9 cellular contexts compared by ENCODE assay signal in genomic region chr5:93894471-93895354, GRCh38.
DNase-seq lines count a peak whose midpoint lies in the region; ATAC-seq, FAIRE-seq and TF ChIP-seq lines count a peak whose summit lies in the region.
"Had no signal": no experiment of that assay in that cellular context is flagged by ENCODE, and none has a peak within 500 bp of the region (broad histone marks: within the 10 kb centered on the region; RNA-seq: fewer than 3 reads in every experiment).

No MANE protein-coding gene starts in this region.

- no peaks in the 10 kb centered on the region for H3K27me3 ChIP-seq in AG04450 (ENCODE audit: control insufficient read depth, insufficient read depth, low read length)
- H3K27me3 ChIP-seq in foreskin keratinocyte, result no peaks in the 10 kb centered on the region

- peak; percentile 61 for TF ChIP-seq CTCF in AG04450 (IDR thresholded peaks at IDR 0.05; ENCODE audit: low read depth, low read length)
- TF ChIP-seq CTCF in RWPE1 (conservative IDR thresholded peaks at IDR 0.05; ENCODE audit: low read depth), result peak; percentile 60
- TF ChIP-seq CTCF in foreskin keratinocyte (conservative IDR thresholded peaks at IDR 0.05), result peak; percentile 62

- DNase-seq in AG04450 (ENCODE audit: low read depth, low spot score) (no peak), H4 (ENCODE audit: low spot score) (peak; percentile 9), RWPE1 (ENCODE audit: low spot score) (no peak), foreskin keratinocyte (peak in 1 of 2 donors; percentile 11), H54 (ENCODE audit: insufficient read length, low spot score) (no peak), T1000 (lab: John Stamatoyannopoulos, UW) (no peak), posterior cingulate gyrus (no peak)

- FAIRE-seq in H54 (lab: Jason Lieb, UNC), result no peak

- no peaks in the 10 kb centered on the region for H3K9me3 ChIP-seq in AG04450 (ENCODE audit: control insufficient read depth, insufficient read depth, low read length)

- POLR2A ChIA-PET in AG04450 (lab: Yijun Ruan, JAX), result no interaction called here
- POLR2A ChIA-PET in RWPE1 (lab: Yijun Ruan, JAX; ENCODE audit: low non-redundant PET), result no interaction called here

- no peaks in the 10 kb centered on the region for H3K4me1 ChIP-seq in foreskin keratinocyte

- ATAC-seq in foreskin keratinocyte, result no peak
- no peak for ATAC-seq in GM19035 (IDR thresholded peaks at IDR 0.05; ENCODE audit: unreplicated experiment)
- ATAC-seq: activated CD4-positive, CD25-positive, alpha-beta regulatory T cell treated with anti-CD3 and anti-CD28 coated beads, Interleukin-2, amount 50 U/mL, for 24 hours had no signal

- H3K27ac ChIP-seq in AG04450 (ENCODE audit: low read depth, low read length) (no peak overlapping the region), RWPE1 (no peak overlapping the region), foreskin keratinocyte (no peak overlapping the region)

- TF ChIP-seq POLR2A in H54 (IDR thresholded peaks at IDR 0.05; ENCODE audit: low read depth, low read length), result no peak

- intact Hi-C loops in posterior cingulate gyrus (cut with DNase I), result no loop called here

- no peak overlapping the region for H3K4me3 ChIP-seq in AG04450 (ENCODE audit: low read depth, low read length)

- CTCF ChIA-PET in AG04450 (lab: Charles Lee) (interaction anchor here (0.5 to 2.1 kb wide), 19 partner anchors 9 to 843 kb away, joined by 3 to 11 read pairs (median 3); no protein-coding TSS in a partner anchor), RWPE1 (lab: Yijun Ruan, JAX) (interaction anchor here (0.6 to 1.0 kb wide), 11 partner anchors 8 to 1898 kb away, joined by 3 to 6 read pairs (median 3); no protein-coding TSS in a partner anchor)
